Comparison of ENCODE assay signal across 8 cellular contexts in the genomic region with DNA sequence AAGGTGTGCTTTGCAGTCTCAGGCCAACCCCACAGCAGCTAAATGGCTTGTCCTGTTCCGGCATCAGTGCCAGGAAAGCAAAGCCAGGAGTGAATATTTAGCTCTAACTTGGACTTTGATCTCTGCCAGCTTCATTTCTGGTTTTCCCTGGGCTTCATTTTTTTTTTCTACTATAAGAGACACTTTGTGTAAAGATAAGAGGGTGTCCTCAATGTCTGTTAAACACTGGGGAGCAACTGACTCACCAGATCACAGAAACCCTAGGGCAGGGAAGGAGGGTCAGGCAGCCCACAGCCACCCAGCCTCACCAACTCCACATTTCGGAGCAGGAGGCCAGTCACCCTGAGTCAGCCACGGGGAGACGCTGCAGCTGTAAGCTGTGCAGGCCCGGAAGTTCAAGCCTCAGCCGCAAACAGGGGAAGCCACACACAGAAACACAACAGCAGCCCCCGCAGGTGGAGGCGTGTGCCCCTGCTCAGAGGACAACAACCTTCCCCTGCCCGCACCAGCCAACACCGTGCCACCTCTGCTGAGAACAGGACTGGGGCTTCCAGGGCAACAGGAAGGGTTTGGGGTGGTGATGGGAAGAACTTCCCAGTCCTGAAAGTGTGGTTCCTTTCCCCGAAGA. TPM values are rescaled to one million over a fixed set of nuclear protein-coding genes. Genes with fewer than 3 reads are reported as not detected.
DNase-seq lines count a peak whose midpoint lies in the region; ATAC-seq and TF ChIP-seq lines count a peak whose summit lies in the region.

No MANE protein-coding gene starts in this region.

- H3K9ac ChIP-seq in smooth muscle cell (ENCODE audit: low read depth) = peak overlapping the region; percentile 87

- no peaks in the 10 kb centered on the region for H3K27me3 ChIP-seq in AG04450 (ENCODE audit: control insufficient read depth, insufficient read depth, low read length)
- H3K27me3 ChIP-seq in iPS DF 6.9 (ENCODE audit: control insufficient read depth, insufficient read depth, low read length) = no peaks in the 10 kb centered on the region
- no peaks in the 10 kb centered on the region for H3K27me3 ChIP-seq in smooth muscle cell (ENCODE audit: low read depth)

- POLR2A ChIA-PET in AG04450 (lab: Yijun Ruan, JAX) = interaction anchor here (0.6 to 5.4 kb wide), 20 partner anchors 9 to 498 kb away, joined by 3 to 50 read pairs (median 6); partner anchors contain the start of genes GAPDH, LTBR, TAPBPL and VAMP1

- TF ChIP-seq CTCF in AG04450 (IDR thresholded peaks at IDR 0.05; ENCODE audit: low read depth, low read length) (peak; percentile 53), smooth muscle cell (IDR thresholded peaks at IDR 0.05; ENCODE audit: borderline replicate concordance, insufficient read depth, poor library complexity, severe bottlenecking) (peak; percentile 34)

- H3K4me1 ChIP-seq in iPS DF 6.9 (ENCODE audit: control insufficient read depth, insufficient read depth, low read length) (peaks cover 20% of the 10 kb centered on the region), smooth muscle cell (ENCODE audit: low read depth) (peaks cover 35% of the 10 kb centered on the region)

- peaks cover 49% of the 10 kb centered on the region for H3F3A ChIP-seq in smooth muscle cell (ENCODE audit: low read depth)

- peaks cover 80% of the 10 kb centered on the region for H3K79me2 ChIP-seq in smooth muscle cell (ENCODE audit: low read depth)

- H3K27ac ChIP-seq in AG04450 (ENCODE audit: low read depth, low read length) (peak overlapping the region; percentile 100), iPS DF 6.9 (ENCODE audit: low read length) (peak overlapping the region; percentile 55), smooth muscle cell (ENCODE audit: low read depth) (peak overlapping the region; percentile 98)

- peaks cover 12% of the 10 kb centered on the region for H3K36me3 ChIP-seq in iPS DF 6.9 (ENCODE audit: control insufficient read depth, insufficient read depth, low read length)
- no peaks in the 10 kb centered on the region for H3K36me3 ChIP-seq in smooth muscle cell (ENCODE audit: low read depth)

- H3K9me3 ChIP-seq in AG04450 (ENCODE audit: control insufficient read depth, insufficient read depth, low read length) = no peaks in the 10 kb centered on the region; the same call in 1 of the 2 replicates
- H3K9me3 ChIP-seq in iPS DF 6.9 (ENCODE audit: control insufficient read depth, insufficient read depth, low read length) = no peaks in the 10 kb centered on the region
- no peaks in the 10 kb centered on the region for H3K9me3 ChIP-seq in smooth muscle cell (replicated peaks; ENCODE audit: low read depth)

- H2AFZ ChIP-seq in smooth muscle cell (ENCODE audit: low read depth) = no peak overlapping the region

- WGBS in iPS DF 6.9 (ENCODE audit: insufficient coverage, insufficient read length) = no CpG with 5 or more reads among the region's 11 CpGs
- 4% methylated on average over 11 of the region's 11 CpGs for WGBS in smooth muscle cell (ENCODE audit: low lambda C conversion rate)

- CTCF ChIA-PET in AG04450 (lab: Charles Lee) = interaction anchor here (0.6 to 3.2 kb wide), 12 partner anchors 10 to 347 kb away, joined by 3 to 33 read pairs (median 4); partner anchors contain the start of gene TAPBPL

- peak overlapping the region; percentile 58 for H3K4me3 ChIP-seq in AG04450 (ENCODE audit: low read depth, low read length)
- no peak overlapping the region for H3K4me3 ChIP-seq in iPS DF 6.9 (ENCODE audit: low read length)
- H3K4me3 ChIP-seq in smooth muscle cell = peak overlapping the region; percentile 42

- ATAC-seq in GM18861 (IDR thresholded peaks at IDR 0.05; ENCODE audit: unreplicated experiment) = peak; percentile 51
- peak; percentile 72 for ATAC-seq in HG03354 (IDR thresholded peaks at IDR 0.05; ENCODE audit: poor library complexity, severe bottlenecking, unreplicated experiment)
- ATAC-seq in HG03097 (IDR thresholded peaks at IDR 0.05; ENCODE audit: low FRiP score, unreplicated experiment) = no peak

- peaks cover 75% of the 10 kb centered on the region for H4K20me1 ChIP-seq in smooth muscle cell (ENCODE audit: low read depth)

- peak overlapping the region; percentile 90 for H3K4me2 ChIP-seq in smooth muscle cell

- peak; percentile 53 for DNase-seq in AG04450 (ENCODE audit: low read depth, low spot score)
- peak; percentile 95 for DNase-seq in SW480 (ENCODE audit: low spot score)
- peak; percentile 88 for DNase-seq in amniotic epithelial cell (ENCODE audit: low read depth)
- no peak for DNase-seq in iPS DF 6.9 (ENCODE audit: low read depth, low spot score)
- DNase-seq in smooth muscle cell (lab: John Stamatoyannopoulos, UW; ENCODE audit: unreplicated experiment) = peak; percentile 68

RNA-seq across cellular contexts. Expression of gene TNFRSF1A, which starts 6.3 kb away (rescaled TPM):
- polyA plus RNA-seq in AG04450 (2011; rRNA removed) = 231 and 255 TPM in 2 replicates
- 222 and 237 TPM in 2 replicates for polyA minus RNA-seq in AG04450 (2011; rRNA and poly(A)+ RNA removed)
- total RNA-seq in smooth muscle cell = 110 and 139 TPM in 2 replicates
- 144 and 148 TPM in 2 replicates for polyA plus RNA-seq in smooth muscle cell

RNA-seq across cellular contexts. Expression of gene PLEKHG6, which starts 25.1 kb away (rescaled TPM):
- polyA plus RNA-seq in AG04450 (2011; rRNA removed) = 0.06 and 0.15 TPM in 2 replicates
- 0.26 and 0.51 TPM in 2 replicates for polyA minus RNA-seq in AG04450 (2011; rRNA and poly(A)+ RNA removed)
- 6.5 and 7.8 TPM in 2 replicates for total RNA-seq in smooth muscle cell
- polyA plus RNA-seq in smooth muscle cell = 5.2 and 21.9 TPM in 2 replicates

RNA-seq across cellular contexts. Expression of gene SCNN1A, which starts 39.8 kb away (rescaled TPM):
- polyA plus RNA-seq in AG04450 (2011; rRNA removed) (0.25 and 0.26 TPM in 2 replicates), smooth muscle cell (0.57 and 1.0 TPM in 2 replicates)
- polyA minus RNA-seq in AG04450 (2011; rRNA and poly(A)+ RNA removed) = 0.14 and 0.39 TPM in 2 replicates
- 1.3 and 1.5 TPM in 2 replicates for total RNA-seq in smooth muscle cell

RNA-seq across cellular contexts. Expression of gene LTBR, which starts 48.4 kb away (rescaled TPM):
- polyA plus RNA-seq in AG04450 (2011; rRNA removed) (32.1 and 38.8 TPM in 2 replicates), smooth muscle cell (72.9 and 97.8 TPM in 2 replicates)
- 23.5 and 26.6 TPM in 2 replicates for polyA minus RNA-seq in AG04450 (2011; rRNA and poly(A)+ RNA removed)
- total RNA-seq in smooth muscle cell = 35.1 and 38.3 TPM in 2 replicates
